8 cellular contexts compared by ENCODE assay signal in the genomic region with DNA sequence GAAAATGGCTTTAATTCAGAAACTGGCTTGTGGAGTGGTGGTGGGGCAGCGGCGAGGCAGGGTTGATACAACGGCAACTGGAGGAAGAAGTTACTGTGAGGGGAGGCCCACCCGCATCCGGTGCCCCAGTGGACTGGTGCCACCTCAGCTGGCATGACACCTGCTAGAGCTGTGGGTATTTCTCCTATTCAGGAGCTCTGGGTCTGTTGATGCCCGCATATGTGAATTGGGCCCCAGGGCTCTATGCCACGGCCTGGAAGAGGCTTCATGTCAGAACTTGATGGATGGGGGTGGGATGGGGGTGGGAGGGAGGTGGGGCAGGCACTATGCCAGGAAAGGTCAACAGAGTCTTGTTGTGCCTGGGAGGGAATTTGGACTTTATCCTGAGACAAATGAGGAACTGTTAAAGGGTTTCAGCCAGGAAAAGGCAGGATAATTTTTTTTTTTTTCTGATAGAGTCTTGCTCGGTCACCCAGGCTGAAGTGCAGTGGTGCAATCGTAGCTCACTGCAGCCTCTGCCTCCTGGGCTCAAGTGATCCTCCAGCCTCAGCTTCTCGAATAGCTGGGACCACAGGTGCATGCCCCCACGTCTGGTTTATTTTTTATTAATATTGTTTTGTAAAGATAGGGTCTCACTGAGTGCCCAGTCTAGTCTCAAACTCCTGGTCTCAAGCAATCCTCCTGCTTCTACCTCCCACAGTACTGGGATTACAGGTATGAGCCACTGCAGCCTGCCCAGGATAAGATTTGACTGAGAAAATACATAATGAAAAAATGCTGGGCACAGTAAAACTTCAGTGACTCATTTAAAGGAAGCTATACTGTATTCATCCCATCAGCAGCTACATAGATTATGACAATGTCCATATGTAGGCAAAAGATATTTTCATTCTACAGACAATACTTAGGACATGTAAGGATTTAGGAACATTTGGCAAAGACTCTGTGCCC. TPM values are rescaled to one million over a fixed set of nuclear protein-coding genes. Genes with fewer than 3 reads are reported as not detected.
DNase-seq lines count a peak whose midpoint lies in the region; ATAC-seq, FAIRE-seq and TF ChIP-seq lines count a peak whose summit lies in the region.

No MANE protein-coding gene starts in this region.

- H3K4me1 Mint-ChIP-seq in activated naive CD8-positive, alpha-beta T cell treated with anti-CD3 and anti-CD28 coated beads, Interleukin-2, amount 50 U/mL, for 24 hours, result peaks cover 1% of the 10 kb centered on the region
- H3K4me1 Mint-ChIP-seq in endothelial cell (ENCODE audit: unreplicated experiment), result peaks cover 17% of the 10 kb centered on the region

- H3K27ac Mint-ChIP-seq in activated naive CD8-positive, alpha-beta T cell treated with anti-CD3 and anti-CD28 coated beads, Interleukin-2, amount 50 U/mL, for 24 hours, result no peak overlapping the region
- no peak overlapping the region for H3K27ac Mint-ChIP-seq in endothelial cell (ENCODE audit: unreplicated experiment)

- FAIRE-seq in HepG2 (lab: Jason Lieb, UNC), result peak; percentile 83

- H3K4me3 Mint-ChIP-seq in activated naive CD8-positive, alpha-beta T cell treated with anti-CD3 and anti-CD28 coated beads, Interleukin-2, amount 50 U/mL, for 24 hours, result no peak overlapping the region
- no peak overlapping the region for H3K4me3 Mint-ChIP-seq in endothelial cell (ENCODE audit: unreplicated experiment)

- ATAC-seq in activated naive CD8-positive, alpha-beta T cell treated with anti-CD3 and anti-CD28 coated beads, Interleukin-2, amount 50 U/mL, for 24 hours, result peak; percentile 46
- ATAC-seq in HepG2, result peak; percentile 76

- no peaks in the 10 kb centered on the region for H3K27me3 Mint-ChIP-seq in activated naive CD8-positive, alpha-beta T cell treated with anti-CD3 and anti-CD28 coated beads, Interleukin-2, amount 50 U/mL, for 24 hours
- peaks cover 6% of the 10 kb centered on the region for H3K27me3 Mint-ChIP-seq in endothelial cell (ENCODE audit: unreplicated experiment)

- 4% methylated on average over 11 of the region's 11 CpGs for WGBS in HepG2 (ENCODE audit: low lambda C conversion rate)
- 58 to 60% methylated on average over 11 of the region's 11 CpGs for WGBS in thyroid gland, 2 donors

- H3K4me3 ChIP-seq in HepG2 (replicated peaks in 1 of 3; ENCODE audit: insufficient read depth in 1 of 3, low read depth in 2 of 3, low read length in 3 of 3) (peak overlapping the region; percentile 34 to 66 (median 54); a peak in 5 of 6 replicates), thyroid gland (replicated peaks in 1 of 3) (no peak overlapping the region)

- H3K27ac ChIP-seq in HepG2 (ENCODE audit: extremely low read length, insufficient read depth, low read length), result peak overlapping the region; percentile 64
- H3K27ac ChIP-seq in thyroid gland, result peak overlapping the region in 1 of 3 donors; percentile 8

- TF ChIP-seq RAD21 in HepG2 (CRISPR knock-in tag; IDR thresholded peaks at IDR 0.05), result no peak

- no peaks in the 10 kb centered on the region for H4K20me1 ChIP-seq in HepG2 (ENCODE audit: insufficient read depth, low read length)

- 0 out of 2 replicates have a peak, but pooled peaks have one; percentile 2 for TF ChIP-seq CTCF in HepG2 (CRISPR knock-in tag; IDR thresholded peaks at IDR 0.05)
- no peak for TF ChIP-seq CTCF in thyroid gland (IDR thresholded peaks at IDR 0.05)
- no peak for TF ChIP-seq CTCF in endothelial cell (IDR thresholded peaks at IDR 0.05; ENCODE audit: unreplicated experiment)

- H3K27me3 ChIP-seq in HepG2 (ENCODE audit: control insufficient read depth in 1 of 2, insufficient read depth in 2 of 2, low read length in 2 of 2) (no peaks in the 10 kb centered on the region), thyroid gland (no peaks in the 10 kb centered on the region)

- H3K36me3 Mint-ChIP-seq in activated naive CD8-positive, alpha-beta T cell treated with anti-CD3 and anti-CD28 coated beads, Interleukin-2, amount 50 U/mL, for 24 hours (ENCODE audit: low read depth), result no peaks in the 10 kb centered on the region
- H3K36me3 Mint-ChIP-seq in endothelial cell (ENCODE audit: low read depth, unreplicated experiment), result no peaks in the 10 kb centered on the region

- intact Hi-C loops in HepG2 (cut with micrococcal nuclease; ENCODE audit: unreplicated experiment), result loop anchor here (1.0 to 5.0 kb wide), 3 partner anchors 51 to 144 kb away; a partner anchor contains a TSS
- intact Hi-C loops in thyroid gland (cut with DNase I), result no loop called here

- POLR2A ChIA-PET in HepG2 (lab: Yijun Ruan, JAX), result interaction anchor here (0.7 to 5.7 kb wide), 10 partner anchors 15 to 635 kb away, joined by 3 to 109 read pairs (median 6); a partner anchor contains a TSS

- no peaks in the 10 kb centered on the region for H3K9me3 ChIP-seq in HepG2 (ENCODE audit: low read length)
- no peaks in the 10 kb centered on the region for H3K9me3 ChIP-seq in thyroid gland

- in situ Hi-C loops in HepG2 (cut with HindIII; ENCODE audit: extremely low pct_ligation_motif_present, low pct_unique_long_range_greater_than_20kb), result no loop called here

- peaks cover 82% of the 10 kb centered on the region for H3K4me1 ChIP-seq in HepG2 (ENCODE audit: insufficient read depth, low read length)
- H3K4me1 ChIP-seq in thyroid gland, result peaks cover 3 to 5% of the 10 kb centered on the region in 2 donors

- peak; percentile 60 for DNase-seq in NCI-H82 (lab: John Stamatoyannopoulos, UW)
- no peak for DNase-seq in NCI-H82 treated with DMSO at 0.1 percent for 48 hours (lab: John Stamatoyannopoulos, UW; ENCODE audit: unreplicated experiment)
- DNase-seq in activated naive CD8-positive, alpha-beta T cell treated with anti-CD3 and anti-CD28 coated beads, Interleukin-2, amount 50 U/mL, for 24 hours, result peak; percentile 16
- DNase-seq in HepG2 (ENCODE audit: low spot score), result peak; percentile 98
- DNase-seq in thyroid gland, result peak; percentile 29 to 34
- no peak for DNase-seq in SIG-M5 (lab: John Stamatoyannopoulos, UW)
- no peak for DNase-seq in NCI-H524 treated with DMSO at 0.1 percent for 48 hours (lab: John Stamatoyannopoulos, UW)
- DNase-seq in endothelial cell (ENCODE audit: low spot score), result no peak

- no TSS peak for BruUV-seq in HepG2 (replicated peaks; lab: Mats Ljungman, UMichigan)

- no peak overlapping the region for H2AFZ ChIP-seq in HepG2 (ENCODE audit: low read length)

- TF ChIP-seq EP300 in HepG2 (IDR thresholded peaks at IDR 0.05; ENCODE audit: low read depth in 2 of 2, low read length in 2 of 2) (peak in 1 of 2 experiments; percentile 80; a peak in 2 of 4 replicates), HepG2 (CRISPR knock-in tag; IDR thresholded peaks at IDR 0.05; ENCODE audit: borderline replicate concordance) (no peak; the same call in 1 of the 2 replicates)

- H3K9ac ChIP-seq in HepG2 (ENCODE audit: insufficient read depth, low read depth, low read length), result peak overlapping the region; percentile 67

- H3K36me3 ChIP-seq in HepG2 (replicated peaks in 1 of 2; ENCODE audit: control insufficient read depth in 1 of 2, insufficient read depth in 2 of 2, low read length in 2 of 2) (no peaks in the 10 kb centered on the region), thyroid gland (no peaks in the 10 kb centered on the region)

- TF ChIP-seq POLR2A in HepG2 (IDR thresholded peaks at IDR 0.05; ENCODE audit: insufficient read depth in 1 of 2, low read depth in 2 of 2, low read length in 2 of 2) (no peak), thyroid gland (IDR thresholded peaks at IDR 0.05) (no peak)

- no peaks in the 10 kb centered on the region for H3K79me2 ChIP-seq in HepG2 (ENCODE audit: insufficient read depth, low read length)

- peak overlapping the region; percentile 94 for H3K4me2 ChIP-seq in HepG2 (ENCODE audit: low read depth, low read length)

- CTCF ChIA-PET in HepG2 (lab: Yijun Ruan, JAX; ENCODE audit: low intra/inter-chr PET ratio, low total read pairs), result no interaction called here

- no peaks in the 10 kb centered on the region for H3K9me3 Mint-ChIP-seq in activated naive CD8-positive, alpha-beta T cell treated with anti-CD3 and anti-CD28 coated beads, Interleukin-2, amount 50 U/mL, for 24 hours
- H3K9me3 Mint-ChIP-seq in endothelial cell (ENCODE audit: unreplicated experiment), result no peaks in the 10 kb centered on the region

TF ChIP-seq in HepG2, 621 proteins besides CTCF, POLR2A, EP300 and RAD21 (continues in another document):
- peak; percentile 77; the same call in 1 of the 2 replicates for TF ChIP-seq HMG20A (CRISPR knock-in tag; IDR thresholded peaks at IDR 0.05; ENCODE audit: borderline replicate concordance)

RNA-seq across cellular contexts. Expression of a gene that starts 52.6 kb away (rescaled TPM):
- total RNA-seq in HepG2 (2016; rRNA removed; fragmentation: Illumina TruSeq; extraction: Trizol) (0.11 and 0.29 TPM in 2 replicates), thyroid gland (1 to 10 TPM; 1.6 to 9.0 (median 4.1) TPM), endothelial cell (ENCODE audit: unreplicated experiment) (0.33 TPM)
- total RNA-seq in HepG2 (2016; cell fraction: cytosol; rRNA removed; fragmentation: Illumina TruSeq; extraction: Trizol; ENCODE audit: low read depth), result 1.1 and 1.3 TPM in 2 replicates
- 0.41 TPM in 1 of 2 replicates, not detected in the other for total RNA-seq in HepG2 (2016; cell fraction: insoluble cytoplasmic fraction; rRNA removed; fragmentation: Illumina TruSeq; extraction: Trizol)
- 1.6 and 1.9 TPM in 2 replicates for total RNA-seq in HepG2 (2016; cell fraction: membrane; rRNA removed; fragmentation: Illumina TruSeq; extraction: Trizol)
- total RNA-seq in HepG2 (2016; cell fraction: nucleus; rRNA removed; fragmentation: Illumina TruSeq; extraction: Trizol), result 0.93 and 1.0 TPM in 2 replicates
- polyA plus RNA-seq in HepG2 (2011; rRNA removed), result 0.18 and 0.26 TPM in 2 replicates
- 0.08 and 0.21 TPM in 2 replicates for polyA plus RNA-seq in HepG2 (2011; cell fraction: cytosol; rRNA removed)
- polyA plus RNA-seq in HepG2 (2011; cell fraction: nucleus; rRNA removed), result 0.19 and 0.51 TPM in 2 replicates
- not detected in 2 replicates for polyA plus RNA-seq in HepG2 (2012)
- not detected in 2 replicates for polyA plus RNA-seq in HepG2 (2016; cell fraction: cytosol; fragmentation: Illumina TruSeq; extraction: Trizol; ENCODE audit: low read depth)
- polyA plus RNA-seq in HepG2 (2016; cell fraction: insoluble cytoplasmic fraction; fragmentation: Illumina TruSeq; extraction: Trizol; ENCODE audit: low read depth), result not detected in 2 replicates
- polyA plus RNA-seq in HepG2 (2016; cell fraction: membrane; fragmentation: Illumina TruSeq; extraction: Trizol; ENCODE audit: low read depth), result 0.26 and 0.30 TPM in 2 replicates
- 1.2 TPM in 1 of 2 replicates, not detected in the other for polyA plus RNA-seq in HepG2 (2016; cell fraction: nucleus; fragmentation: Illumina TruSeq; extraction: Trizol; ENCODE audit: insufficient read depth, low read depth)
- 0.74 and 1.7 TPM in 2 replicates for polyA minus RNA-seq in HepG2 (2011; rRNA and poly(A)+ RNA removed; ENCODE audit: low replicate concordance)
- 0.69 and 1.3 TPM in 2 replicates for polyA minus RNA-seq in HepG2 (2011; cell fraction: cytosol; rRNA and poly(A)+ RNA removed)
- polyA minus RNA-seq in HepG2 (2011; cell fraction: nucleus; rRNA and poly(A)+ RNA removed), result 0.77 and 1.6 TPM in 2 replicates

Comparison
In these comparisons a context has a peak if more than half of its experiments do, and no peak if none do; other contexts are left out.
1. DNase-seq: peak in NCI-H82 (single experiment), activated naive CD8-positive, alpha-beta T cell treated with anti-CD3 and anti-CD28 coated beads, Interleukin-2, amount 50 U/mL, for 24 hours (single experiment), HepG2 (single experiment) and thyroid gland (2 of 2); none in NCI-H82 treated with DMSO at 0.1 percent for 48 hours (single experiment), SIG-M5 (single experiment), NCI-H524 treated with DMSO at 0.1 percent for 48 hours (single experiment) and endothelial cell (single experiment).
2. H3K4me3 ChIP-seq: peak in HepG2 (3 of 3); none in thyroid gland (0 of 3).